In the genomic region with DNA sequence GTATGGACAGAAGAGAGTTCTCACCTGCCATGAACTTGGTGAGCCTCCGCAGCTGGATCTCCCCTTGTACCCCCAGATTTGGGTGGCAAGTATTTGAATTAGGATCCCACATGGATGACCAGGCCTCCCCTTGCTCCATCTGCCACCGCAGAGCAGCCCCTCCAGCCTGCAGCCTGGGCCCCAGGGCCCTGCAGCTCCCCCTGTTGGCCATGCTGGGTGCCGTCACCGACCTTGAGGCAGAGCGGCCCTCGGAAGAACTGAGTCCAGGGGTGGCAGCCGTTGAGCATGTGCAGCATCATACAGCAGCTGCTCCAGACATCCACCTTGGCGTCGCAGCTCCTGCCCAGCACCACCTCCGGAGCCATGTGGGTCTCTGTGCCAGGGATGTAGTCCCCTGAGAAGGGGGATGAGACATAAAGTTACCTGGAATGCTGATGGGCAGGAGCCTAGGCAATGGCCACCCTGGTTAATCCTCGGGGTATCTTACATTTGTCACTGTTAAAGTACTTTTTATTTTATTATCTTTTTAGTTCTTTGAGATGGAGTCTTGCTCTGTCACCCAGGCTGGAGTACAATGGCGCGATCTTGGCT, we compare ENCODE assay signal across 8 cellular contexts. TPM values are rescaled to one million over a fixed set of nuclear protein-coding genes. Genes with fewer than 3 reads are reported as not detected.
DNase-seq lines count a peak whose midpoint lies in the region; ATAC-seq and TF ChIP-seq lines count a peak whose summit lies in the region.

No MANE protein-coding gene starts in this region.

- ATAC-seq in GM18907 (IDR thresholded peaks at IDR 0.05; ENCODE audit: unreplicated experiment): no peak
- no peak for ATAC-seq in GM21367 (IDR thresholded peaks at IDR 0.05; ENCODE audit: unreplicated experiment)

- no peak overlapping the region for H3K4me3 ChIP-seq in smooth muscle cell

- no peaks in the 10 kb centered on the region for H3K9me3 ChIP-seq in smooth muscle cell (replicated peaks; ENCODE audit: low read depth)

- H3F3A ChIP-seq in smooth muscle cell (ENCODE audit: low read depth): no peaks in the 10 kb centered on the region

- no peak overlapping the region for H3K9ac ChIP-seq in smooth muscle cell (ENCODE audit: low read depth)

- H4K20me1 ChIP-seq in smooth muscle cell (ENCODE audit: low read depth): peaks cover 3% of the 10 kb centered on the region

- H3K27me3 ChIP-seq in smooth muscle cell (ENCODE audit: low read depth): no peaks in the 10 kb centered on the region

- no peaks in the 10 kb centered on the region for H3K4me1 Mint-ChIP-seq in T-helper 2 cell treated with Interferon-gamma antibody and Interleukin-4, amounts not matched to agents 5 μg/mL and 100 μg/mL, for 36 hours (ENCODE audit: low read depth)

- H3K36me3 ChIP-seq in smooth muscle cell (ENCODE audit: low read depth): no peaks in the 10 kb centered on the region

- no peak overlapping the region for H3K4me3 Mint-ChIP-seq in T-helper 2 cell treated with Interferon-gamma antibody and Interleukin-4, amounts not matched to agents 5 μg/mL and 100 μg/mL, for 36 hours

- no peak overlapping the region for H3K27ac ChIP-seq in smooth muscle cell (ENCODE audit: low read depth)

- H2AFZ ChIP-seq in smooth muscle cell (ENCODE audit: low read depth): no peak overlapping the region

- no peaks in the 10 kb centered on the region for H3K79me2 ChIP-seq in smooth muscle cell (ENCODE audit: low read depth)

- DNase-seq in T-helper 2 cell: peak in 4 of 5 experiments; percentile 24 to 49 (median 35)
- no peak for DNase-seq in T-helper 2 cell treated with Interferon-gamma antibody and Interleukin-4, amounts not matched to agents 5 μg/mL and 100 μg/mL, for 36 hours (ENCODE audit: low spot score)
- DNase-seq in activated CD4-positive, alpha-beta T cell treated with anti-CD3 and anti-CD28 coated beads for 4 hours: peak; percentile 41 to 53
- DNase-seq in effector CD4-positive, alpha-beta T cell: peak; percentile 49
- no peak for DNase-seq in smooth muscle cell (lab: John Stamatoyannopoulos, UW; ENCODE audit: unreplicated experiment)
- DNase-seq in inferior parietal cortex (ENCODE audit: extremely low spot score): no peak

- no peaks in the 10 kb centered on the region for H3K4me1 ChIP-seq in smooth muscle cell (ENCODE audit: low read depth)

- peak; percentile 45 for TF ChIP-seq CTCF in smooth muscle cell (IDR thresholded peaks at IDR 0.05; ENCODE audit: borderline replicate concordance, insufficient read depth, poor library complexity, severe bottlenecking)

- H3K27me3 Mint-ChIP-seq in T-helper 2 cell treated with Interferon-gamma antibody and Interleukin-4, amounts not matched to agents 5 μg/mL and 100 μg/mL, for 36 hours (ENCODE audit: low read depth): no peaks in the 10 kb centered on the region

- peaks cover 57% of the 10 kb centered on the region for H3K36me3 Mint-ChIP-seq in T-helper 2 cell treated with Interferon-gamma antibody and Interleukin-4, amounts not matched to agents 5 μg/mL and 100 μg/mL, for 36 hours (ENCODE audit: low read depth)

- no peak overlapping the region for H3K4me2 ChIP-seq in smooth muscle cell

- no peaks in the 10 kb centered on the region for H3K9me3 Mint-ChIP-seq in T-helper 2 cell treated with Interferon-gamma antibody and Interleukin-4, amounts not matched to agents 5 μg/mL and 100 μg/mL, for 36 hours

- H3K27ac Mint-ChIP-seq in T-helper 2 cell treated with Interferon-gamma antibody and Interleukin-4, amounts not matched to agents 5 μg/mL and 100 μg/mL, for 36 hours: no peak overlapping the region

- WGBS in smooth muscle cell (ENCODE audit: low lambda C conversion rate): 84% methylated on average over 13 of the region's 13 CpGs

RNA-seq across cellular contexts. Expression of a gene that starts 9.0 kb away (rescaled TPM):
- total RNA-seq in smooth muscle cell: not detected in 2 replicates
- 0.27 TPM in 1 of 2 replicates, not detected in the other for polyA plus RNA-seq in smooth muscle cell

RNA-seq across cellular contexts. Expression of a gene that starts 45.9 kb away (rescaled TPM):
- total RNA-seq in smooth muscle cell: 1.5 and 1.7 TPM in 2 replicates
- polyA plus RNA-seq in smooth muscle cell: 1.8 and 2.7 TPM in 2 replicates

RNA-seq across cellular contexts. Expression of a gene that starts 49.2 kb away (rescaled TPM):
- total RNA-seq in smooth muscle cell: 0.90 TPM in 1 of 2 replicates, not detected in the other
- polyA plus RNA-seq in smooth muscle cell: 0.37 and 1.3 TPM in 2 replicates

Comparison
In these comparisons a context has a peak if more than half of its experiments do, and no peak if none do; other contexts are left out.
1. DNase-seq: peak in T-helper 2 cell (4 of 5), activated CD4-positive, alpha-beta T cell treated with anti-CD3 and anti-CD28 coated beads for 4 hours (2 of 2) and effector CD4-positive, alpha-beta T cell (single experiment); none in T-helper 2 cell treated with Interferon-gamma antibody and Interleukin-4, amounts not matched to agents 5 μg/mL and 100 μg/mL, for 36 hours (single experiment), smooth muscle cell (single experiment) and inferior parietal cortex (single experiment).